Comparison of ENCODE assay signal across 20 cellular contexts in genomic region chr5:110611817-110612216, GRCh38.
A peak's percentile ranks its signal among the peaks of the same experiment; 100 is the strongest.
DNase-seq lines count a peak whose midpoint lies in the region; ATAC-seq and TF ChIP-seq lines count a peak whose summit lies in the region.
"Had no signal": no experiment of that assay in that cellular context is flagged by ENCODE, and none has a peak within 500 bp of the region (broad histone marks: within the 10 kb centered on the region; RNA-seq: fewer than 3 reads in every experiment).

No MANE protein-coding gene starts in this region.

- no peaks in the 10 kb centered on the region for H3K36me3 ChIP-seq in GM23338 (ENCODE audit: insufficient read depth)
- H3K36me3 ChIP-seq: BLaER1 treated with 17β-estradiol and CSF1 and Interleukin-3, amounts not matched to agents 10 nM and 100 nM had no signal

- H3K27ac ChIP-seq in GM23338 (ENCODE audit: low read depth) = no peak overlapping the region
- H3K27ac ChIP-seq: BLaER1 treated with 17β-estradiol and CSF1 and Interleukin-3, amounts not matched to agents 10 nM and 100 nM; C4-2B had no signal

- H3K9me2 ChIP-seq in GM23338 (ENCODE audit: insufficient read depth) = no peaks in the 10 kb centered on the region

- H3K79me2 ChIP-seq in GM23338 (replicated peaks; ENCODE audit: insufficient read depth) = no peaks in the 10 kb centered on the region

- H3K27ac Mint-ChIP-seq in GM23338 = no peak overlapping the region
- no peak overlapping the region for H3K27ac Mint-ChIP-seq in activated T-cell treated with anti-CD3 and anti-CD28 coated beads, Interleukin-2, amount 50 U/mL, for 24 hours
- H3K27ac Mint-ChIP-seq: CD4-positive, alpha-beta T cell; CD8-positive, alpha-beta T cell had no signal

- H3K27me3 ChIP-seq in GM23338 (ENCODE audit: insufficient read depth) = no peaks in the 10 kb centered on the region
- H3K27me3 ChIP-seq: BLaER1 treated with 17β-estradiol and CSF1 and Interleukin-3, amounts not matched to agents 10 nM and 100 nM had no signal

- H3K4me3 ChIP-seq in GM23338 = no peak overlapping the region
- H3K4me3 ChIP-seq: BLaER1 treated with 17β-estradiol and CSF1 and Interleukin-3, amounts not matched to agents 10 nM and 100 nM; GM12878 had no signal

- H3K4me1 ChIP-seq in GM23338 (ENCODE audit: insufficient read depth) = no peaks in the 10 kb centered on the region
- H3K4me1 ChIP-seq: BLaER1 treated with 17β-estradiol and CSF1 and Interleukin-3, amounts not matched to agents 10 nM and 100 nM; Caco-2 had no signal

- no peak overlapping the region for H3K4me3 Mint-ChIP-seq in GM23338
- H3K4me3 Mint-ChIP-seq in activated T-cell treated with anti-CD3 and anti-CD28 coated beads, Interleukin-2, amount 50 U/mL, for 24 hours = no peak overlapping the region
- H3K4me3 Mint-ChIP-seq: CD4-positive, alpha-beta T cell; CD8-positive, alpha-beta T cell had no signal

- no peaks in the 10 kb centered on the region for H3K4me1 Mint-ChIP-seq in GM23338
- no peaks in the 10 kb centered on the region for H3K4me1 Mint-ChIP-seq in activated T-cell treated with anti-CD3 and anti-CD28 coated beads, Interleukin-2, amount 50 U/mL, for 24 hours (ENCODE audit: low read depth)

- no peaks in the 10 kb centered on the region for H3F3A ChIP-seq in GM23338 (replicated peaks; ENCODE audit: low read depth)

- TF ChIP-seq CTCF in GM23338 (conservative IDR thresholded peaks at IDR 0.05; ENCODE audit: low read depth in 2 of 2) = no peak

- ATAC-seq in GM23338 = no peak
- no peak for ATAC-seq in SK-N-SH treated with all-trans-retinoic acid at 6 μM for 48 hours
- ATAC-seq in HG03135 (IDR thresholded peaks at IDR 0.05; ENCODE audit: unreplicated experiment) = no peak
- ATAC-seq in HG03159 (IDR thresholded peaks at IDR 0.05; ENCODE audit: unreplicated experiment) = no peak
- ATAC-seq: CD8-positive, alpha-beta T cell; GM12878 had no signal

- H2AFZ ChIP-seq in GM23338 = peak overlapping the region; percentile 19; the same call in 1 of the 2 replicates

- H3K27me3 Mint-ChIP-seq in GM23338 (ENCODE audit: insufficient read depth, low read depth, poor library complexity) = no peaks in the 10 kb centered on the region
- no peaks in the 10 kb centered on the region for H3K27me3 Mint-ChIP-seq in activated T-cell treated with anti-CD3 and anti-CD28 coated beads, Interleukin-2, amount 50 U/mL, for 24 hours
- H3K27me3 Mint-ChIP-seq: CD4-positive, alpha-beta T cell had no signal

- DNase-seq in GM23338 (ENCODE audit: low spot score) (no peak), SK-N-DZ (ENCODE audit: low spot score) (peak; percentile 78), T-helper 1 cell (no peak)
- DNase-seq in activated T-cell treated with anti-CD3 and anti-CD28 coated beads, Interleukin-2, amount 50 U/mL, for 24 hours = no peak
- DNase-seq: 8988T; ACHN; Caco-2; Calu3; CD4-positive, alpha-beta T cell; CD8-positive, alpha-beta T cell; DMS79; DND-41; EL; GDM1 had no signal

- H3K4me2 ChIP-seq in GM23338 = no peak overlapping the region
- H3K4me2 ChIP-seq: BLaER1 treated with 17β-estradiol and CSF1 and Interleukin-3, amounts not matched to agents 10 nM and 100 nM had no signal

- H3K36me3 Mint-ChIP-seq in GM23338 (ENCODE audit: low read depth) = 0 out of 3 replicates have a peak, but pooled peaks cover 3% of the 10 kb centered on the region
- no peaks in the 10 kb centered on the region for H3K36me3 Mint-ChIP-seq in activated T-cell treated with anti-CD3 and anti-CD28 coated beads, Interleukin-2, amount 50 U/mL, for 24 hours (ENCODE audit: low read depth)
- H3K36me3 Mint-ChIP-seq: CD8-positive, alpha-beta T cell had no signal

- no peaks in the 10 kb centered on the region for H4K20me1 ChIP-seq in GM23338 (replicated peaks; ENCODE audit: insufficient read depth)
- H4K20me1 ChIP-seq: BLaER1 treated with 17β-estradiol and CSF1 and Interleukin-3, amounts not matched to agents 10 nM and 100 nM had no signal

- peaks cover 11% of the 10 kb centered on the region; the same call in 2 of the 3 replicates for H3K9me3 Mint-ChIP-seq in GM23338
- H3K9me3 Mint-ChIP-seq in activated T-cell treated with anti-CD3 and anti-CD28 coated beads, Interleukin-2, amount 50 U/mL, for 24 hours = no peaks in the 10 kb centered on the region
- H3K9me3 Mint-ChIP-seq: CD4-positive, alpha-beta T cell had no signal

TF ChIP-seq in GM23338, 12 proteins besides CTCF, POLR2A, EP300 and RAD21 (continues in another document):
- TF ChIP-seq EZH2phosphoT487 (IDR thresholded peaks at IDR 0.05; ENCODE audit: unreplicated experiment) (no peak), REST (IDR thresholded peaks at IDR 0.05; ENCODE audit: unreplicated experiment) (no peak), POLR2AphosphoS5 (IDR thresholded peaks at IDR 0.05; ENCODE audit: low read depth) (no peak), EZH2 (IDR thresholded peaks at IDR 0.05; ENCODE audit: low read depth, unreplicated experiment) (no peak), NANOG (IDR thresholded peaks at IDR 0.05; ENCODE audit: borderline replicate concordance) (no peak), JUNB (IDR thresholded peaks at IDR 0.05; ENCODE audit: unreplicated experiment) (no peak)

TF ChIP-seq in SK-N-SH treated with all-trans-retinoic acid at 6 μM for 48 hours, 23 proteins besides CTCF, POLR2A, EP300 and RAD21:
- TF ChIP-seq GLIS3 (CRISPR knock-in tag; IDR thresholded peaks at IDR 0.05) (no peak), CSDC2 (CRISPR knock-in tag; IDR thresholded peaks at IDR 0.05) (no peak), TCF4 (CRISPR knock-in tag; IDR thresholded peaks at IDR 0.05; ENCODE audit: borderline replicate concordance) (peak; percentile 74)
TF ChIP-seq in SK-N-SH treated with all-trans-retinoic acid at 6 μM for 48 hours: peak in this region for 1.
